ENCODE assay signal across 8 cellular contexts in genomic region chr1:156146006-156146748, GRCh38. TPM values are rescaled to one million over a fixed set of nuclear protein-coding genes. Genes with fewer than 3 reads are reported as not detected.
DNase-seq lines count a peak whose midpoint lies in the region; ATAC-seq, FAIRE-seq and TF ChIP-seq lines count a peak whose summit lies in the region.

No MANE protein-coding gene starts in this region.

- ATAC-seq in GM18873 (IDR thresholded peaks at IDR 0.05; ENCODE audit: low FRiP score, unreplicated experiment): no peak

- in situ Hi-C loops in ACHN (cut with HindIII; ENCODE audit: low pct_ligation_motif_present, low pct_unique_long_range_greater_than_20kb, low sequenced_read_pairs): no loop called here
- in situ Hi-C loops in T47D (cut with HindIII; ENCODE audit: low pct_unique_long_range_greater_than_20kb, low sequenced_read_pairs): no loop called here

- peak overlapping the region; percentile 23 for H3K4me3 ChIP-seq in GM12875 (ENCODE audit: low read depth, low read length)

- TF ChIP-seq CTCF in GM12875 (IDR thresholded peaks at IDR 0.05; ENCODE audit: borderline replicate concordance, insufficient read depth, low read depth, low read length): peak; percentile 69

- DNase-seq in ACHN (peak; percentile 97), NCI-H1417 (lab: John Stamatoyannopoulos, UW) (peak; percentile 75 to 96 (median 86)), SK-N-DZ (ENCODE audit: low spot score) (peak; percentile 84), T47D (ENCODE audit: low read depth in 1 of 2, low spot score in 1 of 2) (peak; percentile 74 to 92), smooth muscle cell of the brain vasculature (ENCODE audit: low read depth, low spot score) (peak; percentile 80)

- FAIRE-seq in islet of Langerhans (lab: Jason Lieb, UNC): peak; percentile 79

RNA-seq across cellular contexts. Expression of gene SEMA4A, which starts 7.2 kb away (rescaled TPM):
- polyA plus RNA-seq in SK-N-DZ (2014; cell fraction: cytosol; rRNA removed): 1.8 and 2.0 TPM in 2 replicates
- 4.1 and 5.1 TPM in 2 replicates for polyA plus RNA-seq in SK-N-DZ (2014; cell fraction: nucleus; rRNA removed)

RNA-seq across cellular contexts. Expression of gene LMNA, which starts 31.7 kb away (rescaled TPM):
- polyA plus RNA-seq in SK-N-DZ (2014; cell fraction: cytosol; rRNA removed): 18.7 and 26.6 TPM in 2 replicates
- 41.9 and 45.0 TPM in 2 replicates for polyA plus RNA-seq in SK-N-DZ (2014; cell fraction: nucleus; rRNA removed)

RNA-seq across cellular contexts. Expression of gene SLC25A44, which starts 47.7 kb away (rescaled TPM):
- 16.7 and 16.9 TPM in 2 replicates for polyA plus RNA-seq in SK-N-DZ (2014; cell fraction: cytosol; rRNA removed)
- polyA plus RNA-seq in SK-N-DZ (2014; cell fraction: nucleus; rRNA removed): 9.0 and 15.9 TPM in 2 replicates
